ENCODE assay signal across 8 cellular contexts in the genomic region with DNA sequence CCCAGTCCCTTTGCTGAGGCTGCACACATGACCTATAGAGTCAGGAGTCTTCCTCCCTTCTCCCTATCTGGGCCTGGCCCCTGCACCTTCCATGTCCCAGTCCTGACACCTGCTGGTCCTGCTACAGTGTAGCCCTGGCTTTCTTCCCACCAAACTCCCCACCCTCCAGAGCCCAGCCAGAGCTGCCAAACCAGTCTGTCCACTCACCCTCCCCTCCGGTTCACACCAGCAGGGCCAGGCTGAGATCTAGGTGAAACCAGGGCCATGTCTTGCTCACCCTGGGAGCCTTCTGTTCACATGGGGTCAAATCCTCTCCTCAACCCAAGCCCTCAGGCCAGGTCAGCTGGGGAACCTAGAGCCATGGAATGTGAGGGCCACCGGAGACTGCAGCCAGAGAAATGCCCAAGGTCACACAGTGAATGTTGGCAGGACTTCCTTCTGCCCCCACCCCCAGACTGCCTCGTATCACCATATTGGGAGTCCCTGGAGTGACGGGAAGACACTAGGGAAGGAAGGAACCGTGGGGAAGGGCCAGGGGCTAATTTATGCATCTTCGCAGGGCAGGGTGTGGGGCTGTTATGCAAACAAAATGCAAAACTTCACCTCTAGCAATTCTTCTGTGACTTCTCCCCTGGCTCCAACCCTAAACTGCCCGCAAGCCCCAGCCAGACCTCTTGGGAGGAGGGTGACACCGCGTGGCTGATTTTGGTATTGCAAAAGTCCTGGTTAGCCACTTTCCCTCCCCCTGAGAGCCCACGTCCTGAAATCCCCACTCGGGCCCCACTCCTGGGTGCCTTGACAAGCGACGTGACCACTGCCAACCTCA. TPM values are rescaled to one million over a fixed set of nuclear protein-coding genes. Genes with fewer than 3 reads are reported as not detected.
DNase-seq lines count a peak whose midpoint lies in the region; ATAC-seq and TF ChIP-seq lines count a peak whose summit lies in the region.

No MANE protein-coding gene starts in this region.

- H3K27me3 ChIP-seq in colonic mucosa (no peaks in the 10 kb centered on the region), layer of hippocampus (ENCODE audit: control insufficient read depth, insufficient read depth, low read length) (no peaks in the 10 kb centered on the region)

- H3K27ac ChIP-seq in colonic mucosa: no peak overlapping the region
- H3K27ac ChIP-seq in layer of hippocampus (ENCODE audit: low read depth, low read length): peak overlapping the region; percentile 2

- no peaks in the 10 kb centered on the region for H3K36me3 ChIP-seq in colonic mucosa

- no peaks in the 10 kb centered on the region for H3K9me3 ChIP-seq in colonic mucosa

- no peak for ATAC-seq in HG03457 (IDR thresholded peaks at IDR 0.05; ENCODE audit: unreplicated experiment)

- DNase-seq in AML-193 (lab: John Stamatoyannopoulos, UW) (peak; percentile 24 to 46), GM20000 (ENCODE audit: low spot score) (peak; percentile 82), NCI-H2029 treated with DMSO at 0.1 percent for 48 hours (lab: John Stamatoyannopoulos, UW) (peak; percentile 94), colonic mucosa (peak; percentile 86)
- DNase-seq in activated CD4-positive, CD25-positive, alpha-beta regulatory T cell treated with anti-CD3 and anti-CD28 coated beads, Interleukin-2, amount 50 U/mL, for 72 hours: peak; percentile 72
- peak; percentile 72 to 84 for DNase-seq in stimulated activated CD4-positive, alpha-beta T cell treated with anti-CD3 and anti-CD28 coated beads, Interleukin-2, amount 100 ng/mL, for 24 hours

- TF ChIP-seq CTCF in GM20000 (IDR thresholded peaks at IDR 0.05; ENCODE audit: extremely low read depth, missing control alignments) (peak; percentile 69), colonic mucosa (IDR thresholded peaks at IDR 0.05) (peak; percentile 83)

- no peak overlapping the region for H3K4me3 ChIP-seq in colonic mucosa

- peak overlapping the region in 1 of 2 donors; percentile 41 for H3K9ac ChIP-seq in colonic mucosa (ENCODE audit: low read depth in 2 of 2, low read length in 2 of 2)

- intact Hi-C loops in colonic mucosa (cut with DNase I): loop anchor here (2.0 to 5.0 kb wide), 2 partner anchors 101 to 199 kb away; no protein-coding TSS in a partner anchor

- H3K4me1 ChIP-seq in colonic mucosa: no peaks in the 10 kb centered on the region

RNA-seq across cellular contexts. Expression of a gene that starts 14.6 kb away (rescaled TPM):
- 100 to 1,000 TPM in 1 of 2 donors, 10 to 100 TPM in 1; 20.6 to 164 TPM for total RNA-seq in colonic mucosa

Comparison
In these comparisons a context has a peak if more than half of its experiments do, and no peak if none do; other contexts are left out.
1. DNase-seq: peak in every context shown above with its lines; median percentile 94 in NCI-H2029 treated with DMSO at 0.1 percent for 48 hours; 86 in colonic mucosa; 82 in GM20000; 78 in stimulated activated CD4-positive, alpha-beta T cell treated with anti-CD3 and anti-CD28 coated beads, Interleukin-2, amount 100 ng/mL, for 24 hours; 72 in activated CD4-positive, CD25-positive, alpha-beta regulatory T cell treated with anti-CD3 and anti-CD28 coated beads, Interleukin-2, amount 50 U/mL, for 72 hours; 35 in AML-193.